5 cellular contexts compared by ENCODE assay signal in genomic region chr22:22291129-22291806, GRCh38. TPM values are rescaled to one million over a fixed set of nuclear protein-coding genes. Genes with fewer than 3 reads are reported as not detected.
"Had no signal": no experiment of that assay in that cellular context is flagged by ENCODE, and none has a peak within 500 bp of the region (broad histone marks: within the 10 kb centered on the region; RNA-seq: fewer than 3 reads in every experiment).

No MANE protein-coding gene starts in this region.

RNA-seq across cellular contexts. Expression of gene VPREB1, which starts 46.7 kb away (rescaled TPM):
- total RNA-seq: GM23338, H1, H9, HT-29, IMR-90 had no signal
- polyA plus RNA-seq: GM23338, H1, IMR-90 had no signal
